Comparison of ENCODE assay signal across 8 cellular contexts in the genomic region with DNA sequence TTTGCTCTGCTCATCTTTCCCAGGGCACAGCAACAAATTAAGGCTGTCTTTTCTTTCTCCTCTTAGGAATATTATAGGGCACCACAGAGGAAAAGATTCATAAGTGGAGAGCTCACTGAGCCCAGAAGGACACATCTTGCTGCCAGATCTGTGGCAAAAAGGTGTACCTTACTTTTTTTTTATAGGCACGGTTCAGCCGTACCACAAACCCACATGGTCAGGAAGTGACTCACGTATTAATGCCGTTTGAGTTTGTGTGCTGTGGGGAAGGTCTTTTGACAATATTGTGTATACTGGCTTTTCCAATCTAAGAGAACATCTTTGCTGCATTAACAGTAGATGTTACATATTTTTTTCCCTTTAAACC. TPM values are rescaled to one million over a fixed set of nuclear protein-coding genes. Genes with fewer than 3 reads are reported as not detected.
DNase-seq lines count a peak whose midpoint lies in the region; ATAC-seq, FAIRE-seq and TF ChIP-seq lines count a peak whose summit lies in the region.

No MANE protein-coding gene starts in this region.

- no peaks in the 10 kb centered on the region for H3K9me3 ChIP-seq in DND-41 (ENCODE audit: insufficient read depth, low read length, severe bottlenecking)

- H3K4me2 ChIP-seq in DND-41 (ENCODE audit: insufficient read depth, low read length), result peak overlapping the region; percentile 64

- no peak for FAIRE-seq in D721Med (lab: Jason Lieb, UNC)

- H3K79me2 ChIP-seq in DND-41 (ENCODE audit: insufficient read depth, low read length), result peaks cover 6% of the 10 kb centered on the region; the same call in 1 of the 2 replicates

- no peak overlapping the region for H2AFZ ChIP-seq in DND-41 (ENCODE audit: low read depth, low read length)

- peak overlapping the region in 1 of 2 experiments; percentile 47; a peak in 2 of 4 replicates for H3K4me3 ChIP-seq in DND-41 (ENCODE audit: low read depth in 1 of 2, low read length in 2 of 2)

- H3K36me3 ChIP-seq in DND-41 (ENCODE audit: insufficient read depth, low read length), result no peaks in the 10 kb centered on the region

- peak overlapping the region; percentile 96 for H3K27ac Mint-ChIP-seq in central memory CD8-positive, alpha-beta T cell (ENCODE audit: low read depth)
- peak overlapping the region; percentile 95 for H3K27ac Mint-ChIP-seq in progenitor cell of endocrine pancreas

- no peaks in the 10 kb centered on the region for H4K20me1 ChIP-seq in DND-41 (ENCODE audit: insufficient read depth, low read length)

- no peaks in the 10 kb centered on the region for H3K9me3 Mint-ChIP-seq in central memory CD8-positive, alpha-beta T cell
- peaks cover 9% of the 10 kb centered on the region for H3K9me3 Mint-ChIP-seq in progenitor cell of endocrine pancreas (ENCODE audit: low read depth)

- no peaks in the 10 kb centered on the region for H3K27me3 ChIP-seq in DND-41 (ENCODE audit: insufficient read depth, low read length, poor library complexity)

- H3K4me1 ChIP-seq in DND-41 (ENCODE audit: insufficient read depth, low read length), result peaks cover 40% of the 10 kb centered on the region

- H3K9ac ChIP-seq in DND-41 (ENCODE audit: low read depth, low read length), result peak overlapping the region; percentile 51

- H3K27me3 Mint-ChIP-seq in central memory CD8-positive, alpha-beta T cell, result no peaks in the 10 kb centered on the region
- H3K27me3 Mint-ChIP-seq in progenitor cell of endocrine pancreas, result no peaks in the 10 kb centered on the region

- TF ChIP-seq CTCF in DND-41 (IDR thresholded peaks at IDR 0.05; ENCODE audit: borderline replicate concordance, extremely low read depth, low read length, poor library complexity, severe bottlenecking) (no peak), progenitor cell of endocrine pancreas (IDR thresholded peaks at IDR 0.05; ENCODE audit: unreplicated experiment) (no peak), D721Med (IDR thresholded peaks at IDR 0.05; ENCODE audit: insufficient read depth, missing control alignments) (no peak)

- ATAC-seq in DND-41 (ENCODE audit: insufficient read depth, low read depth) (peak; percentile 88), GM19467 (IDR thresholded peaks at IDR 0.05; ENCODE audit: unreplicated experiment) (peak; percentile 48), HG03558 (IDR thresholded peaks at IDR 0.05; ENCODE audit: extremely low read depth, unreplicated experiment) (peak; percentile 25)
- peak; percentile 83 for ATAC-seq in central memory CD8-positive, alpha-beta T cell (replicated peaks; ENCODE audit: extremely low read depth, poor library complexity, severe bottlenecking)

- H3K4me3 Mint-ChIP-seq in central memory CD8-positive, alpha-beta T cell, result peak overlapping the region; percentile 80
- no peak overlapping the region for H3K4me3 Mint-ChIP-seq in progenitor cell of endocrine pancreas (ENCODE audit: low read depth)

- peaks cover 67% of the 10 kb centered on the region for H3K4me1 Mint-ChIP-seq in central memory CD8-positive, alpha-beta T cell
- peaks cover 29% of the 10 kb centered on the region for H3K4me1 Mint-ChIP-seq in progenitor cell of endocrine pancreas (ENCODE audit: low read depth)

- DNase-seq in DND-41, result peak; percentile 74
- peak; percentile 17 to 82 (median 51) for DNase-seq in T-helper 1 cell
- DNase-seq in central memory CD8-positive, alpha-beta T cell (ENCODE audit: low spot score in 2 of 2), result peak in 1 of 2 donors; percentile 59
- no peak for DNase-seq in progenitor cell of endocrine pancreas (ENCODE audit: low spot score, unreplicated experiment)
- DNase-seq in amniotic stem cell (lab: John Stamatoyannopoulos, UW), result no peak
- no peak for DNase-seq in D721Med (ENCODE audit: insufficient read length, low spot score)

- peaks cover 16% of the 10 kb centered on the region for H3K36me3 Mint-ChIP-seq in central memory CD8-positive, alpha-beta T cell (ENCODE audit: insufficient read depth)
- H3K36me3 Mint-ChIP-seq in progenitor cell of endocrine pancreas (ENCODE audit: insufficient read depth), result peaks cover 11% of the 10 kb centered on the region

- H3K27ac ChIP-seq in DND-41 (ENCODE audit: low read length), result peak overlapping the region; percentile 90

RNA-seq across cellular contexts. Expression of a gene that starts 28.4 kb away (rescaled TPM):
- 13.9 and 15.2 TPM in 2 replicates for total RNA-seq in progenitor cell of endocrine pancreas

RNA-seq across cellular contexts. Expression of a gene that starts 29.8 kb away (rescaled TPM):
- 36.0 and 43.6 TPM in 2 replicates for total RNA-seq in progenitor cell of endocrine pancreas

Comparison
In these comparisons a context has a peak if more than half of its experiments do, and no peak if none do; other contexts are left out.
1. ATAC-seq: peak in every context shown above with its lines; median percentile 88 in DND-41; 83 in central memory CD8-positive, alpha-beta T cell; 48 in GM19467; 25 in HG03558.
2. DNase-seq: peak in DND-41 (single experiment) and T-helper 1 cell (5 of 5); none in progenitor cell of endocrine pancreas (single experiment), amniotic stem cell (single experiment) and D721Med (single experiment).